ENCODE assay signal across 8 cellular contexts in genomic region chr11:128520886-128521696, GRCh38.
DNase-seq lines count a peak whose midpoint lies in the region; ATAC-seq and TF ChIP-seq lines count a peak whose summit lies in the region.

No MANE protein-coding gene starts in this region.

- H3K27ac Mint-ChIP-seq in activated CD8-positive, alpha-beta T cell treated with anti-CD3 and anti-CD28 coated beads, Interleukin-2, amount 10 ng/mL, durations not matched to agents 7 days and 5 days, result peak overlapping the region; percentile 92

- peaks cover 31% of the 10 kb centered on the region for H3F3A ChIP-seq in SK-N-SH (replicated peaks; ENCODE audit: insufficient read depth)

- H3K9me2 ChIP-seq in SK-N-SH, result no peaks in the 10 kb centered on the region

- peaks cover 59% of the 10 kb centered on the region for H3K79me2 ChIP-seq in SK-N-SH (ENCODE audit: insufficient read depth)

- POLR2A ChIA-PET in SK-N-SH (lab: Yijun Ruan, JAX), result no interaction called here
- POLR2A ChIA-PET in activated CD8-positive, alpha-beta T cell treated with anti-CD3 and anti-CD28 coated beads, Interleukin-2, amount 10 ng/mL, durations not matched to agents 7 days and 5 days (lab: Charles Lee), result interaction anchor here (0.6 to 20.4 kb wide), 26 partner anchors 14 to 482 kb away, joined by 3 to 652 read pairs (median 6); partner anchors contain the start of gene FLI1

- no peak for TF ChIP-seq CTCF in SK-N-SH (IDR thresholded peaks at IDR 0.05)
- TF ChIP-seq CTCF in stomach (IDR thresholded peaks at IDR 0.05), result no peak

- no peaks in the 10 kb centered on the region for H3K27me3 Mint-ChIP-seq in activated CD8-positive, alpha-beta T cell treated with anti-CD3 and anti-CD28 coated beads, Interleukin-2, amount 10 ng/mL, durations not matched to agents 7 days and 5 days (ENCODE audit: low read depth)

- CTCF ChIA-PET in SK-N-SH (lab: Yijun Ruan, JAX), result interaction anchor here (1.2 to 4.7 kb wide), 4 partner anchors 12 to 231 kb away, joined by 3 to 24 read pairs (median 8); no protein-coding TSS in a partner anchor
- CTCF ChIA-PET in activated CD8-positive, alpha-beta T cell treated with anti-CD3 and anti-CD28 coated beads, Interleukin-2, amount 10 ng/mL, durations not matched to agents 7 days and 5 days (lab: Charles Lee), result interaction anchor here (0.8 to 11.8 kb wide), 13 partner anchors 11 to 310 kb away, joined by 3 to 247 read pairs (median 19); no protein-coding TSS in a partner anchor

- peak overlapping the region; percentile 96 for H3K4me3 Mint-ChIP-seq in activated CD8-positive, alpha-beta T cell treated with anti-CD3 and anti-CD28 coated beads, Interleukin-2, amount 10 ng/mL, durations not matched to agents 7 days and 5 days

- ATAC-seq in SK-N-SH treated with all-trans-retinoic acid at 6 μM for 48 hours (no peak), right cardiac atrium (peak in 1 of 2 donors; percentile 6), GM21447 (IDR thresholded peaks at IDR 0.05; ENCODE audit: unreplicated experiment) (no peak)
- no peak for ATAC-seq in activated CD8-positive, alpha-beta T cell treated with anti-CD3 and anti-CD28 coated beads, Interleukin-2, amount 10 ng/mL, durations not matched to agents 7 days and 5 days

- DNase-seq in SK-N-SH, result no peak
- DNase-seq in activated CD8-positive, alpha-beta T cell treated with anti-CD3 and anti-CD28 coated beads, Interleukin-2, amount 10 ng/mL, durations not matched to agents 7 days and 5 days, result no peak
- peak in 1 of 3 donors; percentile 49 for DNase-seq in right cardiac atrium
- DNase-seq in stomach, result no peak
- DNase-seq in putamen (ENCODE audit: low spot score), result no peak
- DNase-seq in SIG-M5 (lab: John Stamatoyannopoulos, UW), result no peak

- H3K36me3 ChIP-seq in SK-N-SH (replicated peaks in 1 of 2; ENCODE audit: control insufficient read depth in 1 of 2, insufficient read depth in 2 of 2, low read length in 1 of 2) (peaks cover 0 to 7% of the 10 kb centered on the region in 2 experiments), stomach (no peaks in the 10 kb centered on the region)

- intact Hi-C loops in right cardiac atrium (cut with DNase I) (no loop called here), stomach (cut with DNase I; ENCODE audit: low total_unique reads) (loop anchor here (10.0 kb wide), 1 partner anchor 104 kb away; no protein-coding TSS in a partner anchor)

- TF ChIP-seq RAD21 in SK-N-SH (IDR thresholded peaks at IDR 0.05; ENCODE audit: low read length), result no peak

- H3K4me2 ChIP-seq in SK-N-SH, result peak overlapping the region; percentile 86

- H2AFZ ChIP-seq in SK-N-SH (ENCODE audit: low read depth), result no peak overlapping the region

- peaks cover 34 to 58% of the 10 kb centered on the region in 2 experiments for H3K4me1 ChIP-seq in SK-N-SH (ENCODE audit: control insufficient read depth in 1 of 2, insufficient read depth in 2 of 2, low read depth in 1 of 2, low read length in 1 of 2)
- no peaks in the 10 kb centered on the region for H3K4me1 ChIP-seq in right cardiac atrium (ENCODE audit: control insufficient read depth, insufficient read depth, low read length)
- peaks cover 40 to 73% (median 55%) of the 10 kb centered on the region in 4 donors for H3K4me1 ChIP-seq in stomach

- no peak for TF ChIP-seq POLR2A in stomach (IDR thresholded peaks at IDR 0.05)

- H3K27me3 ChIP-seq in SK-N-SH (ENCODE audit: insufficient read depth), result no peaks in the 10 kb centered on the region
- no peaks in the 10 kb centered on the region for H3K27me3 ChIP-seq in right cardiac atrium (ENCODE audit: control insufficient read depth, insufficient read depth)
- no peaks in the 10 kb centered on the region for H3K27me3 ChIP-seq in stomach

- TF ChIP-seq EP300 in SK-N-SH (IDR thresholded peaks at IDR 0.05; ENCODE audit: borderline replicate concordance in 1 of 2, low read depth in 1 of 2, low read length in 1 of 2) (no peak), stomach (IDR thresholded peaks at IDR 0.05) (no peak)

- peaks cover 51% of the 10 kb centered on the region for H4K20me1 ChIP-seq in SK-N-SH (ENCODE audit: insufficient read depth)

- H3K9me3 Mint-ChIP-seq in activated CD8-positive, alpha-beta T cell treated with anti-CD3 and anti-CD28 coated beads, Interleukin-2, amount 10 ng/mL, durations not matched to agents 7 days and 5 days (ENCODE audit: insufficient read depth), result no peaks in the 10 kb centered on the region

- H3K9me3 ChIP-seq in SK-N-SH (no peaks in the 10 kb centered on the region), right cardiac atrium (ENCODE audit: control insufficient read depth, low read length) (no peaks in the 10 kb centered on the region), stomach (no peaks in the 10 kb centered on the region)

- 5% methylated on average over 12 of the region's 12 CpGs for WGBS in SK-N-SH (ENCODE audit: low lambda C conversion rate)
- 13% methylated on average over 12 of the region's 12 CpGs for WGBS in right cardiac atrium
- 18 to 31% (median 25%) methylated on average over 12 of the region's 12 CpGs for WGBS in stomach, 5 donors

- peak overlapping the region; percentile 89 to 91 for H3K4me3 ChIP-seq in SK-N-SH (ENCODE audit: low read depth in 2 of 2, low read length in 1 of 2)
- H3K4me3 ChIP-seq in right cardiac atrium (ENCODE audit: low read length), result peak overlapping the region; percentile 93
- peak overlapping the region; percentile 56 to 84 (median 68) for H3K4me3 ChIP-seq in stomach

- peaks cover 34% of the 10 kb centered on the region for H3K4me1 Mint-ChIP-seq in activated CD8-positive, alpha-beta T cell treated with anti-CD3 and anti-CD28 coated beads, Interleukin-2, amount 10 ng/mL, durations not matched to agents 7 days and 5 days (ENCODE audit: low read depth)

- H3K9ac ChIP-seq in SK-N-SH, result peak overlapping the region; percentile 100

- H3K27ac ChIP-seq in SK-N-SH (ENCODE audit: low read depth in 2 of 2, low read length in 1 of 2) (peak overlapping the region; percentile 90 to 97), right cardiac atrium (ENCODE audit: low read length) (peak overlapping the region; percentile 90), stomach (peak overlapping the region; percentile 92 to 96 (median 94))

- peaks cover 57% of the 10 kb centered on the region for H3K36me3 Mint-ChIP-seq in activated CD8-positive, alpha-beta T cell treated with anti-CD3 and anti-CD28 coated beads, Interleukin-2, amount 10 ng/mL, durations not matched to agents 7 days and 5 days (ENCODE audit: low read depth)

TF ChIP-seq in SK-N-SH, 30 proteins besides CTCF, POLR2A, EP300 and RAD21:
- TF ChIP-seq GABPA (IDR thresholded peaks at IDR 0.05; ENCODE audit: low read depth), result no peak
- TF ChIP-seq TAF1 (IDR thresholded peaks at IDR 0.05; ENCODE audit: borderline replicate concordance, low read depth, low read length), result no peak
- no peak for TF ChIP-seq RCOR1 (IDR thresholded peaks at IDR 0.05; ENCODE audit: low read length)
- TF ChIP-seq SMC3 (IDR thresholded peaks at IDR 0.05; ENCODE audit: low read depth, low read length), result no peak
- no peak for TF ChIP-seq MAX (IDR thresholded peaks at IDR 0.05; ENCODE audit: low read depth)
- TF ChIP-seq ELF1 (IDR thresholded peaks at IDR 0.05), result no peak
- peak; percentile 26; the same call in 1 of the 2 replicates for TF ChIP-seq SIN3A (IDR thresholded peaks at IDR 0.05; ENCODE audit: borderline replicate concordance, low read depth, low read length)

TF ChIP-seq in SK-N-SH treated with all-trans-retinoic acid at 6 μM for 48 hours, 23 proteins besides CTCF, POLR2A, EP300 and RAD21 (continues in another document):
- TF ChIP-seq CSDC2 (CRISPR knock-in tag; IDR thresholded peaks at IDR 0.05) (no peak), TCF4 (CRISPR knock-in tag; IDR thresholded peaks at IDR 0.05; ENCODE audit: borderline replicate concordance) (no peak), ZNF8 (CRISPR knock-in tag; IDR thresholded peaks at IDR 0.05) (no peak), RARB (CRISPR knock-in tag; IDR thresholded peaks at IDR 0.05) (no peak), ISL1 (CRISPR knock-in tag; IDR thresholded peaks at IDR 0.05) (no peak), PATZ1 (CRISPR knock-in tag; IDR thresholded peaks at IDR 0.05; ENCODE audit: borderline replicate concordance) (no peak), GLIS3 (CRISPR knock-in tag; IDR thresholded peaks at IDR 0.05) (no peak), OSR1 (CRISPR knock-in tag; IDR thresholded peaks at IDR 0.05) (no peak), ZNF70 (CRISPR knock-in tag; IDR thresholded peaks at IDR 0.05) (no peak), TOX (CRISPR knock-in tag; IDR thresholded peaks at IDR 0.05; ENCODE audit: borderline replicate concordance) (no peak)
- TF ChIP-seq, protein P1, sequence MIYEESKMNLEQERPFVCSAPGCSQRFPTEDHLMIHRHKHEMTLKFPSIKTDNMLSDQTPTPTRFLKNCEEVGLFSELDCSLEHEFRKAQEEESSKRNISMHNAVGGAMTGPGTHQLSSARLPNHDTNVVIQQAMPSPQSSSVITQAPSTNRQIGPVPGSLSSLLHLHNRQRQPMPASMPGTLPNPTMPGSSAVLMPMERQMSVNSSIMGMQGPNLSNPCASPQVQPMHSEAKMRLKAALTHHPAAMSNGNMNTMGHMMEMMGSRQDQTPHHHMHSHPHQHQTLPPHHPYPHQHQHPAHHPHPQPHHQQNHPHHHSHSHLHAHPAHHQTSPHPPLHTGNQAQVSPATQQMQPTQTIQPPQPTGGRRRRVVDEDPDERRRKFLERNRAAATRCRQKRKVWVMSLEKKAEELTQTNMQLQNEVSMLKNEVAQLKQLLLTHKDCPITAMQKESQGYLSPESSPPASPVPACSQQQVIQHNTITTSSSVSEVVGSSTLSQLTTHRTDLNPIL (CRISPR knock-in tag; IDR thresholded peaks at IDR 0.05; ENCODE audit: low read depth), result no peak
